2 cellular contexts compared by ENCODE assay signal in genomic region chrX:119570351-119570835, GRCh38.
TF ChIP-seq lines count a peak whose summit lies in the region.

No MANE protein-coding gene starts in this region.

TF ChIP-seq in GM23338, 12 proteins besides CTCF, POLR2A, EP300 and RAD21:
- TF ChIP-seq EZH2phosphoT487 (IDR thresholded peaks at IDR 0.05; ENCODE audit: unreplicated experiment) (no peak), ZNF114 (CRISPR knock-in tag; IDR thresholded peaks at IDR 0.05) (no peak), STAT1 (IDR thresholded peaks at IDR 0.05; ENCODE audit: unreplicated experiment) (no peak), REST (IDR thresholded peaks at IDR 0.05; ENCODE audit: unreplicated experiment) (no peak), EZH2 (IDR thresholded peaks at IDR 0.05; ENCODE audit: low read depth, unreplicated experiment) (no peak), ZNF331 (CRISPR knock-in tag; IDR thresholded peaks at IDR 0.05; ENCODE audit: low read depth) (no peak), NANOG (IDR thresholded peaks at IDR 0.05; ENCODE audit: borderline replicate concordance) (no peak), CREB1 (CRISPR knock-in tag; IDR thresholded peaks at IDR 0.05; ENCODE audit: low read depth) (no peak), POLR2AphosphoS5 (IDR thresholded peaks at IDR 0.05; ENCODE audit: low read depth) (no peak), JUNB (IDR thresholded peaks at IDR 0.05; ENCODE audit: unreplicated experiment) (no peak)
- TF ChIP-seq, protein P1, sequence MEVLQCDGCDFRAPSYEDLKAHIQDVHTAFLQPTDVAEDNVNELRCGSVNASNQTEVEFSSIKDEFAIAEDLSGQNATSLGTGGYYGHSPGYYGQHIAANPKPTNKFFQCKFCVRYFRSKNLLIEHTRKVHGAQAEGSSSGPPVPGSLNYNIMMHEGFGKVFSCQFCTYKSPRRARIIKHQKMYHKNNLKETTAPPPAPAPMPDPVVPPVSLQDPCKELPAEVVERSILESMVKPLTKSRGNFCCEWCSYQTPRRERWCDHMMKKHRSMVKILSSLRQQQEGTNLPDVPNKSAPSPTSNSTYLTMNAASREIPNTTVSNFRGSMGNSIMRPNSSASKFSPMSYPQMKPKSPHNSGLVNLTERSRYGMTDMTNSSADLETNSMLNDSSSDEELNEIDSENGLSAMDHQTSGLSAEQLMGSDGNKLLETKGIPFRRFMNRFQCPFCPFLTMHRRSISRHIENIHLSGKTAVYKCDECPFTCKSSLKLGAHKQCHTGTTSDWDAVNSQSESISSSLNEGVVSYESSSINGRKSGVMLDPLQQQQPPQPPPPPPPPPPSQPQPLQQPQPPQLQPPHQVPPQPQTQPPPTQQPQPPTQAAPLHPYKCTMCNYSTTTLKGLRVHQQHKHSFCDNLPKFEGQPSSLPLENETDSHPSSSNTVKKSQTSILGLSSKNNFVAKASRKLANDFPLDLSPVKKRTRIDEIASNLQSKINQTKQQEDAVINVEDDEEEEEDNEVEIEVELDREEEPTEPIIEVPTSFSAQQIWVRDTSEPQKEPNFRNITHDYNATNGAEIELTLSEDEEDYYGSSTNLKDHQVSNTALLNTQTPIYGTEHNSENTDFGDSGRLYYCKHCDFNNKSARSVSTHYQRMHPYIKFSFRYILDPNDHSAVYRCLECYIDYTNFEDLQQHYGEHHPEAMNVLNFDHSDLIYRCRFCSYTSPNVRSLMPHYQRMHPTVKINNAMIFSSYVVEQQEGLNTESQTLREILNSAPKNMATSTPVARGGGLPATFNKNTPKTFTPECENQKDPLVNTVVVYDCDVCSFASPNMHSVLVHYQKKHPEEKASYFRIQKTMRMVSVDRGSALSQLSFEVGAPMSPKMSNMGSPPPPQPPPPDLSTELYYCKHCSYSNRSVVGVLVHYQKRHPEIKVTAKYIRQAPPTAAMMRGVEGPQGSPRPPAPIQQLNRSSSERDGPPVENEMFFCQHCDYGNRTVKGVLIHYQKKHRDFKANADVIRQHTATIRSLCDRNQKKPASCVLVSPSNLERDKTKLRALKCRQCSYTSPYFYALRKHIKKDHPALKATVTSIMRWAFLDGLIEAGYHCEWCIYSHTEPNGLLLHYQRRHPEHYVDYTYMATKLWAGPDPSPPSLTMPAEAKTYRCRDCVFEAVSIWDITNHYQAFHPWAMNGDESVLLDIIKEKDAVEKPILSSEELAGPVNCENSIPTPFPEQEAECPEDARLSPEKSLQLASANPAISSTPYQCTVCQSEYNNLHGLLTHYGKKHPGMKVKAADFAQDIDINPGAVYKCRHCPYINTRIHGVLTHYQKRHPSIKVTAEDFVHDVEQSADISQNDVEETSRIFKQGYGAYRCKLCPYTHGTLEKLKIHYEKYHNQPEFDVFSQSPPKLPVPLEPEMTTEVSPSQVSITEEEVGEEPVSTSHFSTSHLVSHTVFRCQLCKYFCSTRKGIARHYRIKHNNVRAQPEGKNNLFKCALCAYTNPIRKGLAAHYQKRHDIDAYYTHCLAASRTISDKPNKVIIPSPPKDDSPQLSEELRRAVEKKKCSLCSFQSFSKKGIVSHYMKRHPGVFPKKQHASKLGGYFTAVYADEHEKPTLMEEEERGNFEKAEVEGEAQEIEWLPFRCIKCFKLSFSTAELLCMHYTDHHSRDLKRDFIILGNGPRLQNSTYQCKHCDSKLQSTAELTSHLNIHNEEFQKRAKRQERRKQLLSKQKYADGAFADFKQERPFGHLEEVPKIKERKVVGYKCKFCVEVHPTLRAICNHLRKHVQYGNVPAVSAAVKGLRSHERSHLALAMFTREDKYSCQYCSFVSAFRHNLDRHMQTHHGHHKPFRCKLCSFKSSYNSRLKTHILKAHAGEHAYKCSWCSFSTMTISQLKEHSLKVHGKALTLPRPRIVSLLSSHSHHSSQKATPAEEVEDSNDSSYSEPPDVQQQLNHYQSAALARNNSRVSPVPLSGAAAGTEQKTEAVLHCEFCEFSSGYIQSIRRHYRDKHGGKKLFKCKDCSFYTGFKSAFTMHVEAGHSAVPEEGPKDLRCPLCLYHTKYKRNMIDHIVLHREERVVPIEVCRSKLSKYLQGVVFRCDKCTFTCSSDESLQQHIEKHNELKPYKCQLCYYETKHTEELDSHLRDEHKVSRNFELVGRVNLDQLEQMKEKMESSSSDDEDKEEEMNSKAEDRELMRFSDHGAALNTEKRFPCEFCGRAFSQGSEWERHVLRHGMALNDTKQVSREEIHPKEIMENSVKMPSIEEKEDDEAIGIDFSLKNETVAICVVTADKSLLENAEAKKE (CRISPR knock-in tag; IDR thresholded peaks at IDR 0.05): no peak
- TF ChIP-seq, protein P2, sequence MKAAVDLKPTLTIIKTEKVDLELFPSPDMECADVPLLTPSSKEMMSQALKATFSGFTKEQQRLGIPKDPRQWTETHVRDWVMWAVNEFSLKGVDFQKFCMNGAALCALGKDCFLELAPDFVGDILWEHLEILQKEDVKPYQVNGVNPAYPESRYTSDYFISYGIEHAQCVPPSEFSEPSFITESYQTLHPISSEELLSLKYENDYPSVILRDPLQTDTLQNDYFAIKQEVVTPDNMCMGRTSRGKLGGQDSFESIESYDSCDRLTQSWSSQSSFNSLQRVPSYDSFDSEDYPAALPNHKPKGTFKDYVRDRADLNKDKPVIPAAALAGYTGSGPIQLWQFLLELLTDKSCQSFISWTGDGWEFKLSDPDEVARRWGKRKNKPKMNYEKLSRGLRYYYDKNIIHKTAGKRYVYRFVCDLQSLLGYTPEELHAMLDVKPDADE (IDR thresholded peaks at IDR 0.05): no peak

TF ChIP-seq in K562, 482 proteins besides CTCF, POLR2A, EP300 and RAD21:
- no peak for TF ChIP-seq SETDB1 (IDR thresholded peaks at IDR 0.05; ENCODE audit: low read length)
- no peak for TF ChIP-seq SRSF1 (IDR thresholded peaks at IDR 0.05; ENCODE audit: low read depth, low read length)
- TF ChIP-seq ZNF232 (CRISPR knock-in tag; IDR thresholded peaks at IDR 0.05): no peak
- no peak for TF ChIP-seq ZFP30 (CRISPR knock-in tag; IDR thresholded peaks at IDR 0.05; ENCODE audit: borderline replicate concordance)
- no peak for TF ChIP-seq ZNF3 (CRISPR knock-in tag; IDR thresholded peaks at IDR 0.05)
- peak; percentile 13; the same call in 1 of the 2 replicates for TF ChIP-seq RFX1 (IDR thresholded peaks at IDR 0.05)
